10 cellular contexts compared by ENCODE assay signal in genomic region chr1:93614550-93615200, GRCh38.
DNase-seq lines count a peak whose midpoint lies in the region; ATAC-seq, FAIRE-seq and TF ChIP-seq lines count a peak whose summit lies in the region.
"Had no signal": no experiment of that assay in that cellular context is flagged by ENCODE, and none has a peak within 500 bp of the region (broad histone marks: within the 10 kb centered on the region; RNA-seq: fewer than 3 reads in every experiment).

No MANE protein-coding gene starts in this region.

- POLR2A ChIA-PET in activated CD4-positive, alpha-beta memory T cell treated with anti-CD3 and anti-CD28 coated beads, Interleukin-2, amount 10 ng/mL, durations not matched to agents 7 days and 5 days (lab: Charles Lee), result no interaction called here

- no peaks in the 10 kb centered on the region for H3K27me3 ChIP-seq in thoracic aorta (replicated peaks; ENCODE audit: insufficient read depth)

- FAIRE-seq in kidney (lab: Jason Lieb, UNC), result no peak

- H3K4me1 Mint-ChIP-seq in activated CD4-positive, alpha-beta memory T cell treated with anti-CD3 and anti-CD28 coated beads, Interleukin-2, amount 10 ng/mL, durations not matched to agents 7 days and 5 days, result peaks cover 25% of the 10 kb centered on the region

- H3K9me3 Mint-ChIP-seq in activated CD4-positive, alpha-beta memory T cell treated with anti-CD3 and anti-CD28 coated beads, Interleukin-2, amount 10 ng/mL, durations not matched to agents 7 days and 5 days, result no peaks in the 10 kb centered on the region
- H3K9me3 Mint-ChIP-seq: activated CD4-positive, alpha-beta T cell treated with anti-CD3 and anti-CD28 coated beads, Interleukin-2, amount 10 ng/mL, durations not matched to agents 7 days and 5 days had no signal

- H3K27ac Mint-ChIP-seq in activated CD4-positive, alpha-beta memory T cell treated with anti-CD3 and anti-CD28 coated beads, Interleukin-2, amount 10 ng/mL, durations not matched to agents 7 days and 5 days, result peak overlapping the region; percentile 59

- H3K36me3 ChIP-seq in kidney (ENCODE audit: control insufficient read depth in 1 of 2, insufficient read depth in 2 of 2, low read length in 2 of 2) (no peaks in the 10 kb centered on the region), thoracic aorta (no peaks in the 10 kb centered on the region)

- H3K4me3 ChIP-seq in kidney (ENCODE audit: low read length in 2 of 2), result no peak overlapping the region
- no peak overlapping the region for H3K4me3 ChIP-seq in thoracic aorta

- no peak overlapping the region for H3K4me3 Mint-ChIP-seq in activated CD4-positive, alpha-beta memory T cell treated with anti-CD3 and anti-CD28 coated beads, Interleukin-2, amount 10 ng/mL, durations not matched to agents 7 days and 5 days
- H3K4me3 Mint-ChIP-seq: activated CD4-positive, alpha-beta T cell treated with anti-CD3 and anti-CD28 coated beads, Interleukin-2, amount 10 ng/mL, durations not matched to agents 7 days and 5 days had no signal

- H3K4me1 ChIP-seq in kidney (ENCODE audit: control insufficient read depth in 1 of 2, insufficient read depth in 1 of 2, low read depth in 1 of 2, low read length in 2 of 2) (peaks cover 44 to 45% of the 10 kb centered on the region in 2 donors), thoracic aorta (ENCODE audit: control insufficient read depth in 1 of 2, low read depth in 2 of 2) (peaks cover 49 to 77% of the 10 kb centered on the region in 2 donors)

- TF ChIP-seq CTCF in kidney (IDR thresholded peaks at IDR 0.05; ENCODE audit: borderline replicate concordance, extremely low read depth, insufficient read depth), result no peak
- TF ChIP-seq CTCF in thoracic aorta (IDR thresholded peaks at IDR 0.05), result no peak

- intact Hi-C loops in kidney (cut with DNase I), result no loop called here

- H3K9me3 ChIP-seq in kidney (ENCODE audit: control insufficient read depth in 1 of 2, low read length in 2 of 2) (no peaks in the 10 kb centered on the region), thoracic aorta (no peaks in the 10 kb centered on the region)

- CTCF ChIA-PET in activated CD4-positive, alpha-beta memory T cell treated with anti-CD3 and anti-CD28 coated beads, Interleukin-2, amount 10 ng/mL, durations not matched to agents 7 days and 5 days (lab: Charles Lee), result interaction anchor here (0.7 to 1.3 kb wide), 3 partner anchors 14 to 242 kb away, joined by 3 read pairs; no protein-coding TSS in a partner anchor

- peak; percentile 17 for DNase-seq in activated CD4-positive, alpha-beta T cell treated with anti-CD3 and anti-CD28 coated beads for 48 hours
- DNase-seq in activated CD4-positive, alpha-beta T cell treated with anti-CD3 and anti-CD28 coated beads, Interleukin-2, amount 50 U/mL, for 1 hour, result no peak
- no peak for DNase-seq in activated CD4-positive, alpha-beta memory T cell treated with anti-CD3 and anti-CD28 coated beads, Interleukin-2, amount 10 ng/mL, durations not matched to agents 7 days and 5 days
- no peak for DNase-seq in kidney
- no peak for DNase-seq in thoracic aorta (ENCODE audit: low spot score)
- no peak for DNase-seq in mucosa of gallbladder (ENCODE audit: low spot score)
- DNase-seq in stimulated activated CD4-positive, alpha-beta T cell treated with anti-CD3 and anti-CD28 coated beads, Interleukin-1b, Interleukin-23, amount 100 ng/mL, for 48 hours, result no peak
- DNase-seq: activated CD4-positive, alpha-beta T cell treated with anti-CD3 and anti-CD28 coated beads, Interleukin-2, amount 10 ng/mL, durations not matched to agents 7 days and 5 days; NCI-H2171 treated with DMSO at 0.1 percent for 48 hours had no signal

- H3K36me3 Mint-ChIP-seq in activated CD4-positive, alpha-beta memory T cell treated with anti-CD3 and anti-CD28 coated beads, Interleukin-2, amount 10 ng/mL, durations not matched to agents 7 days and 5 days (ENCODE audit: low read depth), result no peaks in the 10 kb centered on the region

- H3K27ac ChIP-seq in kidney (ENCODE audit: low read depth in 2 of 2, low read length in 2 of 2) (peak overlapping the region; percentile 71 to 92), thoracic aorta (peak overlapping the region; percentile 53 to 80)

- ATAC-seq in thoracic aorta (ENCODE audit: insufficient number of reproducible peaks, low FRiP score, low read depth), result no peak
- no peak for ATAC-seq in HG03342 (IDR thresholded peaks at IDR 0.05; ENCODE audit: unreplicated experiment)

- H3K9ac ChIP-seq in kidney (ENCODE audit: low read length in 2 of 2), result peak overlapping the region in 1 of 2 donors; percentile 67

- peaks cover 33% of the 10 kb centered on the region for H3K27me3 Mint-ChIP-seq in activated CD4-positive, alpha-beta memory T cell treated with anti-CD3 and anti-CD28 coated beads, Interleukin-2, amount 10 ng/mL, durations not matched to agents 7 days and 5 days
- H3K27me3 Mint-ChIP-seq: activated CD4-positive, alpha-beta T cell treated with anti-CD3 and anti-CD28 coated beads, Interleukin-2, amount 10 ng/mL, durations not matched to agents 7 days and 5 days had no signal
